ENCODE assay signal across 8 cellular contexts in the genomic region with DNA sequence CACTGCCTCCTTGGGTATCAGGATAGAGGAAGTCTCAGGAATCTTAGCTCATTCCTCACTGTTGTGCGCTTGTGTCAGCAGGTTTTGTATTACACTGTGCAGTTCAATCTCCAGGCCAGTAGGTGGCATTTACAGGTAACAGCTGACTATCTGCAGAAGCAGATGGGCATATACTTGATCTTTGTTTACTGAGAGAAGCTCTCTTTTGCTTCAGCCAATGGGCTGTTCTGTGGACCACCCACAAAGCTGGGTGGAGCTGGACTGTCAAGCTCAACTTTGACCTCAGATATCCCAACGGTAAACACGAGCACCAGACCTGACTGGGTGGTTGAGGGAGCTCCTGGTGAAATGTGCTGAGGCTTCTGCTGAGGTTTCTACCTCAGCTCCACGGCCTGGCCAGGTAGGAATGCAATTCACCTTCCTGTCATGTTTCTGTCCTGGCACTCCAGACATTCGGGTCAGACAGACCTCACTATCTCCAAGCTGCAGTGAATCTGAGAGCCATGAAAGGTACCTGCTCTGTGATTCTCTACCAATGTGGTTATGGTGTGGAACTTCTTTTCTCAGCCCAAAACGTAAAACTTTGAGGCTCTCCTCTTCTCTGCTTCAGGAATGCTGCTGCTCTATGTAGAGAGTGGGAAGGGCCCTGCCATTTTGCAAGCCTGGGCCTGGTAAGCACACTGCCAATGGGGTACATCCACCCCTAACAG.
DNase-seq lines count a peak whose midpoint lies in the region; ATAC-seq and TF ChIP-seq lines count a peak whose summit lies in the region.

No MANE protein-coding gene starts in this region.

- no peaks in the 10 kb centered on the region for H4K20me1 ChIP-seq in GM23248 (ENCODE audit: insufficient read depth)

- DNase-seq in activated naive CD8-positive, alpha-beta T cell treated with anti-CD3 and anti-CD28 coated beads, Interleukin-2, amount 50 U/mL, for 24 hours: peak; percentile 2
- no peak for DNase-seq in activated naive CD8-positive, alpha-beta T cell treated with anti-CD3 and anti-CD28 coated beads for 36 hours
- peak; percentile 70 for DNase-seq in GM23248
- DNase-seq in T1000 (lab: John Stamatoyannopoulos, UW): peak; percentile 7
- peak; percentile 23 for DNase-seq in retinal pigment epithelial cell (ENCODE audit: low read depth)
- no peak for DNase-seq in sigmoid colon

- no peak overlapping the region for H3K9ac ChIP-seq in GM23248

- H3K4me3 Mint-ChIP-seq in activated naive CD8-positive, alpha-beta T cell treated with anti-CD3 and anti-CD28 coated beads, Interleukin-2, amount 50 U/mL, for 24 hours: no peak overlapping the region
- no peak overlapping the region for H3K4me3 Mint-ChIP-seq in activated naive CD8-positive, alpha-beta T cell treated with anti-CD3 and anti-CD28 coated beads for 36 hours

- intact Hi-C loops in sigmoid colon (cut with DNase I): no loop called here

- 70 to 71% methylated on average over 6 of the region's 6 CpGs for WGBS in GM23248 (ENCODE audit: low coverage in 1 of 2, low lambda C conversion rate in 2 of 2, missing lambda C conversion rate in 2 of 2), 2 experiments
- 72 to 100% methylated on average over 1 to 2 of the region's 6 CpGs for WGBS in gastroesophageal sphincter (ENCODE audit: low coverage in 1 of 2), 2 donors
- 49 to 72% methylated on average over 6 of the region's 6 CpGs for WGBS in sigmoid colon, 2 donors

- peak in 3 of 4 experiments; percentile 26 to 57 (median 32) for TF ChIP-seq CTCF in gastroesophageal sphincter (IDR thresholded peaks at IDR 0.05)
- peak; percentile 68 for TF ChIP-seq CTCF in retinal pigment epithelial cell (conservative IDR thresholded peaks at IDR 0.05; ENCODE audit: low read depth, low read length)
- TF ChIP-seq CTCF in sigmoid colon (IDR thresholded peaks at IDR 0.05): peak in 2 of 4 experiments; percentile 34 to 40

- no peaks in the 10 kb centered on the region for H3K36me3 ChIP-seq in GM23248 (ENCODE audit: low read depth)
- H3K36me3 ChIP-seq in gastroesophageal sphincter: no peaks in the 10 kb centered on the region
- H3K36me3 ChIP-seq in sigmoid colon: no peaks in the 10 kb centered on the region

- H3K9me3 Mint-ChIP-seq in activated naive CD8-positive, alpha-beta T cell treated with anti-CD3 and anti-CD28 coated beads, Interleukin-2, amount 50 U/mL, for 24 hours: peaks cover 4% of the 10 kb centered on the region
- H3K9me3 Mint-ChIP-seq in activated naive CD8-positive, alpha-beta T cell treated with anti-CD3 and anti-CD28 coated beads for 36 hours: peaks cover 7% of the 10 kb centered on the region

- no peak overlapping the region for H3K4me2 ChIP-seq in GM23248 (ENCODE audit: unreplicated experiment)

- H2AFZ ChIP-seq in GM23248: no peak overlapping the region

- TF ChIP-seq RAD21 in Ishikawa (IDR thresholded peaks at IDR 0.05; ENCODE audit: low read depth): peak; percentile 80

- peaks cover 7% of the 10 kb centered on the region for H3K27me3 Mint-ChIP-seq in activated naive CD8-positive, alpha-beta T cell treated with anti-CD3 and anti-CD28 coated beads, Interleukin-2, amount 50 U/mL, for 24 hours
- peaks cover 36% of the 10 kb centered on the region for H3K27me3 Mint-ChIP-seq in activated naive CD8-positive, alpha-beta T cell treated with anti-CD3 and anti-CD28 coated beads for 36 hours

- no peak overlapping the region for H3K27ac Mint-ChIP-seq in activated naive CD8-positive, alpha-beta T cell treated with anti-CD3 and anti-CD28 coated beads, Interleukin-2, amount 50 U/mL, for 24 hours
- H3K27ac Mint-ChIP-seq in activated naive CD8-positive, alpha-beta T cell treated with anti-CD3 and anti-CD28 coated beads for 36 hours: no peak overlapping the region

- H3K4me1 Mint-ChIP-seq in activated naive CD8-positive, alpha-beta T cell treated with anti-CD3 and anti-CD28 coated beads, Interleukin-2, amount 50 U/mL, for 24 hours: no peaks in the 10 kb centered on the region
- H3K4me1 Mint-ChIP-seq in activated naive CD8-positive, alpha-beta T cell treated with anti-CD3 and anti-CD28 coated beads for 36 hours: no peaks in the 10 kb centered on the region

- H3K36me3 Mint-ChIP-seq in activated naive CD8-positive, alpha-beta T cell treated with anti-CD3 and anti-CD28 coated beads, Interleukin-2, amount 50 U/mL, for 24 hours (ENCODE audit: low read depth): no peaks in the 10 kb centered on the region
- H3K36me3 Mint-ChIP-seq in activated naive CD8-positive, alpha-beta T cell treated with anti-CD3 and anti-CD28 coated beads for 36 hours: no peaks in the 10 kb centered on the region

- in situ Hi-C loops in GM23248 (cut with MboI): loop anchor here (25.0 kb wide), 1 partner anchor 812 kb away; a partner anchor contains a TSS

- TF ChIP-seq POLR2A in gastroesophageal sphincter (IDR thresholded peaks at IDR 0.05) (no peak), sigmoid colon (IDR thresholded peaks at IDR 0.05) (no peak)

- H3K4me1 ChIP-seq in GM23248 (ENCODE audit: insufficient read depth): no peaks in the 10 kb centered on the region
- peaks cover 4 to 13% (median 5%) of the 10 kb centered on the region in 3 donors for H3K4me1 ChIP-seq in gastroesophageal sphincter
- H3K4me1 ChIP-seq in sigmoid colon: peaks cover 0 to 10% (median 8%) of the 10 kb centered on the region in 4 donors

- no peak overlapping the region for H3K27ac ChIP-seq in GM23248
- no peak overlapping the region for H3K27ac ChIP-seq in gastroesophageal sphincter
- no peak overlapping the region for H3K27ac ChIP-seq in sigmoid colon

- H3K4me3 ChIP-seq in GM23248: no peak overlapping the region
- no peak overlapping the region for H3K4me3 ChIP-seq in gastroesophageal sphincter
- no peak overlapping the region for H3K4me3 ChIP-seq in retinal pigment epithelial cell (ENCODE audit: low read length)
- H3K4me3 ChIP-seq in sigmoid colon: no peak overlapping the region

- H3K9me2 ChIP-seq in GM23248 (ENCODE audit: insufficient read depth): no peaks in the 10 kb centered on the region

- H3K9me3 ChIP-seq in GM23248 (ENCODE audit: low read depth): no peaks in the 10 kb centered on the region
- peaks cover 0 to 28% (median 0%) of the 10 kb centered on the region in 3 donors for H3K9me3 ChIP-seq in gastroesophageal sphincter
- no peaks in the 10 kb centered on the region for H3K9me3 ChIP-seq in sigmoid colon

- H3K27me3 ChIP-seq in GM23248 (replicated peaks; ENCODE audit: insufficient read depth): no peaks in the 10 kb centered on the region
- no peaks in the 10 kb centered on the region for H3K27me3 ChIP-seq in gastroesophageal sphincter
- no peaks in the 10 kb centered on the region for H3K27me3 ChIP-seq in sigmoid colon

- no peak for TF ChIP-seq EP300 in Ishikawa (IDR thresholded peaks at IDR 0.05; ENCODE audit: borderline replicate concordance)
- TF ChIP-seq EP300 in gastroesophageal sphincter (IDR thresholded peaks at IDR 0.05): no peak
- no peak for TF ChIP-seq EP300 in sigmoid colon (IDR thresholded peaks at IDR 0.05)

- H3K79me2 ChIP-seq in GM23248 (ENCODE audit: insufficient read depth): no peaks in the 10 kb centered on the region

- no peaks in the 10 kb centered on the region for H3F3A ChIP-seq in GM23248 (ENCODE audit: insufficient read depth)

- no peak for ATAC-seq in activated naive CD8-positive, alpha-beta T cell treated with anti-CD3 and anti-CD28 coated beads, Interleukin-2, amount 50 U/mL, for 24 hours
- ATAC-seq in gastroesophageal sphincter: no peak

TF ChIP-seq in Ishikawa, 13 proteins besides CTCF, POLR2A, EP300 and RAD21:
- TF ChIP-seq EGR1 (IDR thresholded peaks at IDR 0.05) (no peak), ZBTB7A (IDR thresholded peaks at IDR 0.05; ENCODE audit: low read depth) (no peak), FOXM1 (IDR thresholded peaks at IDR 0.05; ENCODE audit: borderline replicate concordance, low read depth) (no peak), NFIC (IDR thresholded peaks at IDR 0.05) (no peak), CEBPB (IDR thresholded peaks at IDR 0.05) (no peak), YY1 (IDR thresholded peaks at IDR 0.05; ENCODE audit: low read depth) (no peak), TEAD4 (IDR thresholded peaks at IDR 0.05) (no peak), CREB1 (IDR thresholded peaks at IDR 0.05; ENCODE audit: low read depth) (no peak), TAF1 (IDR thresholded peaks at IDR 0.05; ENCODE audit: low read depth) (no peak)
- TF ChIP-seq, protein P1, sequence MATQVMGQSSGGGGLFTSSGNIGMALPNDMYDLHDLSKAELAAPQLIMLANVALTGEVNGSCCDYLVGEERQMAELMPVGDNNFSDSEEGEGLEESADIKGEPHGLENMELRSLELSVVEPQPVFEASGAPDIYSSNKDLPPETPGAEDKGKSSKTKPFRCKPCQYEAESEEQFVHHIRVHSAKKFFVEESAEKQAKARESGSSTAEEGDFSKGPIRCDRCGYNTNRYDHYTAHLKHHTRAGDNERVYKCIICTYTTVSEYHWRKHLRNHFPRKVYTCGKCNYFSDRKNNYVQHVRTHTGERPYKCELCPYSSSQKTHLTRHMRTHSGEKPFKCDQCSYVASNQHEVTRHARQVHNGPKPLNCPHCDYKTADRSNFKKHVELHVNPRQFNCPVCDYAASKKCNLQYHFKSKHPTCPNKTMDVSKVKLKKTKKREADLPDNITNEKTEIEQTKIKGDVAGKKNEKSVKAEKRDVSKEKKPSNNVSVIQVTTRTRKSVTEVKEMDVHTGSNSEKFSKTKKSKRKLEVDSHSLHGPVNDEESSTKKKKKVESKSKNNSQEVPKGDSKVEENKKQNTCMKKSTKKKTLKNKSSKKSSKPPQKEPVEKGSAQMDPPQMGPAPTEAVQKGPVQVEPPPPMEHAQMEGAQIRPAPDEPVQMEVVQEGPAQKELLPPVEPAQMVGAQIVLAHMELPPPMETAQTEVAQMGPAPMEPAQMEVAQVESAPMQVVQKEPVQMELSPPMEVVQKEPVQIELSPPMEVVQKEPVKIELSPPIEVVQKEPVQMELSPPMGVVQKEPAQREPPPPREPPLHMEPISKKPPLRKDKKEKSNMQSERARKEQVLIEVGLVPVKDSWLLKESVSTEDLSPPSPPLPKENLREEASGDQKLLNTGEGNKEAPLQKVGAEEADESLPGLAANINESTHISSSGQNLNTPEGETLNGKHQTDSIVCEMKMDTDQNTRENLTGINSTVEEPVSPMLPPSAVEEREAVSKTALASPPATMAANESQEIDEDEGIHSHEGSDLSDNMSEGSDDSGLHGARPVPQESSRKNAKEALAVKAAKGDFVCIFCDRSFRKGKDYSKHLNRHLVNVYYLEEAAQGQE (IDR thresholded peaks at IDR 0.05; ENCODE audit: low read depth): no peak

Comparison
In these comparisons a context has a peak if more than half of its experiments do, and no peak if none do; other contexts are left out.
1. DNase-seq: peak in activated naive CD8-positive, alpha-beta T cell treated with anti-CD3 and anti-CD28 coated beads, Interleukin-2, amount 50 U/mL, for 24 hours (single experiment), GM23248 (single experiment), T1000 (single experiment) and retinal pigment epithelial cell (single experiment); none in activated naive CD8-positive, alpha-beta T cell treated with anti-CD3 and anti-CD28 coated beads for 36 hours (single experiment) and sigmoid colon (single experiment).